In genomic region chr1:18793164-18793563, GRCh38 we compare ENCODE assay signal across 23 cellular contexts.
DNase-seq lines count a peak whose midpoint lies in the region; ATAC-seq and TF ChIP-seq lines count a peak whose summit lies in the region.
"Had no signal": no experiment of that assay in that cellular context is flagged by ENCODE, and none has a peak within 500 bp of the region (broad histone marks: within the 10 kb centered on the region; RNA-seq: fewer than 3 reads in every experiment).

No MANE protein-coding gene starts in this region.

- H3K27ac ChIP-seq in SK-N-SH (ENCODE audit: low read depth in 2 of 2, low read length in 1 of 2), result no peak overlapping the region
- no peak overlapping the region for H3K27ac ChIP-seq in GM23248
- H3K27ac ChIP-seq: A549; BLaER1 treated with 17β-estradiol and CSF1 and Interleukin-3, amounts not matched to agents 10 nM and 100 nM had no signal

- no peaks in the 10 kb centered on the region for H3K9me3 Mint-ChIP-seq in stimulated activated effector memory CD8-positive, alpha-beta T cell treated with anti-CD3 and anti-CD28 coated beads, Interleukin-12 subunit alpha, Interleukin-12 subunit beta, amount 100 ng/mL, for 72 hours
- H3K9me3 Mint-ChIP-seq: HFFc6 had no signal

- WGBS in SK-N-SH (ENCODE audit: low lambda C conversion rate), result 32% methylated on average over 8 of the region's 10 CpGs
- 20 to 25% methylated on average over 10 of the region's 10 CpGs for WGBS in GM23248 (ENCODE audit: low coverage in 1 of 2, low lambda C conversion rate in 2 of 2, missing lambda C conversion rate in 2 of 2), 2 experiments

- H3K27ac Mint-ChIP-seq in stimulated activated effector memory CD8-positive, alpha-beta T cell treated with anti-CD3 and anti-CD28 coated beads, Interleukin-12 subunit alpha, Interleukin-12 subunit beta, amount 100 ng/mL, for 72 hours, result peak overlapping the region; percentile 6
- H3K27ac Mint-ChIP-seq: CD4-positive, alpha-beta T cell; CD8-positive, alpha-beta memory T cell; HFFc6 had no signal

- H3K79me2 ChIP-seq in SK-N-SH (ENCODE audit: insufficient read depth) (no peaks in the 10 kb centered on the region), GM23248 (ENCODE audit: insufficient read depth) (no peaks in the 10 kb centered on the region)

- POLR2A ChIA-PET in SK-N-SH (lab: Yijun Ruan, JAX), result no interaction called here

- no peaks in the 10 kb centered on the region for H3K36me3 Mint-ChIP-seq in stimulated activated effector memory CD8-positive, alpha-beta T cell treated with anti-CD3 and anti-CD28 coated beads, Interleukin-12 subunit alpha, Interleukin-12 subunit beta, amount 100 ng/mL, for 72 hours
- H3K36me3 Mint-ChIP-seq: CD14-positive monocyte had no signal

- H3K4me1 Mint-ChIP-seq in stimulated activated effector memory CD8-positive, alpha-beta T cell treated with anti-CD3 and anti-CD28 coated beads, Interleukin-12 subunit alpha, Interleukin-12 subunit beta, amount 100 ng/mL, for 72 hours, result no peaks in the 10 kb centered on the region
- H3K4me1 Mint-ChIP-seq: CD14-positive monocyte; CD8-positive, alpha-beta memory T cell had no signal

- H3K4me3 Mint-ChIP-seq in stimulated activated effector memory CD8-positive, alpha-beta T cell treated with anti-CD3 and anti-CD28 coated beads, Interleukin-12 subunit alpha, Interleukin-12 subunit beta, amount 100 ng/mL, for 72 hours, result no peak overlapping the region
- H3K4me3 Mint-ChIP-seq: CD14-positive monocyte; CD4-positive, alpha-beta T cell; CD8-positive, alpha-beta memory T cell; HFFc6 had no signal

- no peak overlapping the region for H3K9ac ChIP-seq in SK-N-SH
- no peak overlapping the region for H3K9ac ChIP-seq in GM23248
- H3K9ac ChIP-seq: BLaER1 treated with 17β-estradiol and CSF1 and Interleukin-3, amounts not matched to agents 10 nM and 100 nM had no signal

- in situ Hi-C loops in GM23248 (cut with MboI), result no loop called here

- H3K9me2 ChIP-seq in SK-N-SH, result no peaks in the 10 kb centered on the region
- no peaks in the 10 kb centered on the region for H3K9me2 ChIP-seq in GM23248 (ENCODE audit: insufficient read depth)

- no peaks in the 10 kb centered on the region for H4K20me1 ChIP-seq in SK-N-SH (ENCODE audit: insufficient read depth)
- no peaks in the 10 kb centered on the region for H4K20me1 ChIP-seq in GM23248 (ENCODE audit: insufficient read depth)
- H4K20me1 ChIP-seq: BLaER1 treated with 17β-estradiol and CSF1 and Interleukin-3, amounts not matched to agents 10 nM and 100 nM had no signal

- CTCF ChIA-PET in SK-N-SH (lab: Yijun Ruan, JAX), result interaction anchor here (1.0 to 2.5 kb wide), 5 partner anchors 26 to 212 kb away, joined by 3 to 12 read pairs (median 6); no protein-coding TSS in a partner anchor

- H2AFZ ChIP-seq in SK-N-SH (ENCODE audit: low read depth) (no peak overlapping the region), GM23248 (no peak overlapping the region)

- ATAC-seq in SK-N-SH treated with all-trans-retinoic acid at 6 μM for 48 hours (no peak), HG02870 (IDR thresholded peaks at IDR 0.05; ENCODE audit: unreplicated experiment) (no peak)
- ATAC-seq in stimulated activated effector memory CD8-positive, alpha-beta T cell treated with anti-CD3 and anti-CD28 coated beads, Interleukin-12 subunit alpha, Interleukin-12 subunit beta, amount 100 ng/mL, for 72 hours, result no peak
- ATAC-seq: A549, GM12878 had no signal

- TF ChIP-seq CTCF in SK-N-SH (IDR thresholded peaks at IDR 0.05), result no peak

- no peak for TF ChIP-seq RAD21 in SK-N-SH (IDR thresholded peaks at IDR 0.05; ENCODE audit: low read length)

- DNase-seq in SK-N-SH (peak; percentile 68), left kidney (ENCODE audit: low read depth, low spot score) (peak; percentile 88), GM23248 (no peak)
- DNase-seq in stimulated activated effector memory CD8-positive, alpha-beta T cell treated with anti-CD3 and anti-CD28 coated beads, Interleukin-12 subunit alpha, Interleukin-12 subunit beta, amount 100 ng/mL, for 72 hours (ENCODE audit: low spot score in 2 of 2), result no peak
- DNase-seq: 8988T; ACHN; AML-193; BE2C; CD4-positive, alpha-beta T cell; CD8-positive, alpha-beta memory T cell; DMS 273 treated with DMSO at 0.1 percent for 48 hours; DMS79; EL; GDM1; GOT3; HFFc6 had no signal

- H3K27me3 ChIP-seq in SK-N-SH (ENCODE audit: insufficient read depth) (no peaks in the 10 kb centered on the region), GM23248 (replicated peaks; ENCODE audit: insufficient read depth) (peaks cover 9% of the 10 kb centered on the region; the same call in 1 of the 2 replicates)
- H3K27me3 ChIP-seq: BE2C; BLaER1 treated with 17β-estradiol and CSF1 and Interleukin-3, amounts not matched to agents 10 nM and 100 nM had no signal

- H3K36me3 ChIP-seq in SK-N-SH (replicated peaks in 1 of 2; ENCODE audit: control insufficient read depth in 1 of 2, insufficient read depth in 2 of 2, low read length in 1 of 2) (no peaks in the 10 kb centered on the region), GM23248 (ENCODE audit: low read depth) (no peaks in the 10 kb centered on the region)
- H3K36me3 ChIP-seq: BE2C; BLaER1 treated with 17β-estradiol and CSF1 and Interleukin-3, amounts not matched to agents 10 nM and 100 nM; HAP-1 had no signal

- H3K4me1 ChIP-seq in SK-N-SH (ENCODE audit: control insufficient read depth in 1 of 2, insufficient read depth in 2 of 2, low read depth in 1 of 2, low read length in 1 of 2), result peaks cover 0 to 30% of the 10 kb centered on the region in 2 experiments; a peak in 1 of 4 replicates
- no peaks in the 10 kb centered on the region for H3K4me1 ChIP-seq in GM23248 (ENCODE audit: insufficient read depth)
- H3K4me1 ChIP-seq: A549, BE2C, HAP-1 had no signal

- H3K9me3 ChIP-seq in SK-N-SH, result no peaks in the 10 kb centered on the region
- H3K9me3 ChIP-seq in GM23248 (ENCODE audit: low read depth), result no peaks in the 10 kb centered on the region
- H3K9me3 ChIP-seq: A549, BE2C, HAP-1 had no signal

- no peaks in the 10 kb centered on the region for H3F3A ChIP-seq in SK-N-SH (replicated peaks; ENCODE audit: insufficient read depth)
- no peaks in the 10 kb centered on the region for H3F3A ChIP-seq in GM23248 (ENCODE audit: insufficient read depth)

- TF ChIP-seq EP300 in SK-N-SH (IDR thresholded peaks at IDR 0.05; ENCODE audit: borderline replicate concordance in 1 of 2, low read depth in 1 of 2, low read length in 1 of 2), result 0 out of 4 replicates have a peak, but pooled peaks of 1 of the 2 experiments have one; percentile 23

- H3K4me2 ChIP-seq in SK-N-SH (no peak overlapping the region), GM23248 (ENCODE audit: unreplicated experiment) (no peak overlapping the region)
- H3K4me2 ChIP-seq: A549; BLaER1 treated with 17β-estradiol and CSF1 and Interleukin-3, amounts not matched to agents 10 nM and 100 nM had no signal

- H3K4me3 ChIP-seq in SK-N-SH (ENCODE audit: low read depth in 2 of 2, low read length in 1 of 2), result no peak overlapping the region
- no peak overlapping the region for H3K4me3 ChIP-seq in GM23248
- H3K4me3 ChIP-seq: A549; BLaER1 treated with 17β-estradiol and CSF1 and Interleukin-3, amounts not matched to agents 10 nM and 100 nM; GM12878; HAP-1 had no signal

TF ChIP-seq in SK-N-SH, 30 proteins besides CTCF, POLR2A, EP300 and RAD21:
- TF ChIP-seq FOXJ3 (CRISPR knock-in tag; IDR thresholded peaks at IDR 0.05) (0 out of 2 replicates have a peak, but pooled peaks have one; percentile 40), ZBTB33 (IDR thresholded peaks at IDR 0.05; ENCODE audit: borderline replicate concordance, low read depth) (no peak), YY1 (IDR thresholded peaks at IDR 0.05; ENCODE audit: low read depth) (no peak), GATA2 (CRISPR knock-in tag; IDR thresholded peaks at IDR 0.05) (peak; percentile 60)
TF ChIP-seq in SK-N-SH: peak in this region for 2.

TF ChIP-seq in SK-N-SH treated with all-trans-retinoic acid at 6 μM for 48 hours, 23 proteins besides CTCF, POLR2A, EP300 and RAD21:
- no peak for TF ChIP-seq PPARA (CRISPR knock-in tag; IDR thresholded peaks at IDR 0.05; ENCODE audit: borderline replicate concordance)
- TF ChIP-seq ARNTL (CRISPR knock-in tag; IDR thresholded peaks at IDR 0.05; ENCODE audit: borderline replicate concordance, low read depth), result no peak
- TF ChIP-seq ESRRG (CRISPR knock-in tag; IDR thresholded peaks at IDR 0.05), result no peak
- TF ChIP-seq TCF4 (CRISPR knock-in tag; IDR thresholded peaks at IDR 0.05; ENCODE audit: borderline replicate concordance), result no peak
- no peak for TF ChIP-seq CREB5 (CRISPR knock-in tag; IDR thresholded peaks at IDR 0.05; ENCODE audit: low read depth)
- TF ChIP-seq OSR1 (CRISPR knock-in tag; IDR thresholded peaks at IDR 0.05), result no peak
- TF ChIP-seq ZFP3 (CRISPR knock-in tag; IDR thresholded peaks at IDR 0.05), result no peak
- TF ChIP-seq ISL1 (CRISPR knock-in tag; IDR thresholded peaks at IDR 0.05), result no peak
- TF ChIP-seq ZC3H10 (CRISPR knock-in tag; IDR thresholded peaks at IDR 0.05), result no peak
- TF ChIP-seq SNAI2 (CRISPR knock-in tag; IDR thresholded peaks at IDR 0.05), result no peak
- no peak for TF ChIP-seq ZNF70 (CRISPR knock-in tag; IDR thresholded peaks at IDR 0.05)
- no peak for TF ChIP-seq ZNF8 (CRISPR knock-in tag; IDR thresholded peaks at IDR 0.05)

Comparison
In these comparisons a context has a peak if more than half of its experiments do, and no peak if none do; other contexts are left out.
1. DNase-seq: peak in SK-N-SH (single experiment) and left kidney (single experiment); none in stimulated activated effector memory CD8-positive, alpha-beta T cell treated with anti-CD3 and anti-CD28 coated beads, Interleukin-12 subunit alpha, Interleukin-12 subunit beta, amount 100 ng/mL, for 72 hours (0 of 2) and GM23248 (single experiment).